Comparison of ENCODE assay signal across 1 cellular context in the genomic region with DNA sequence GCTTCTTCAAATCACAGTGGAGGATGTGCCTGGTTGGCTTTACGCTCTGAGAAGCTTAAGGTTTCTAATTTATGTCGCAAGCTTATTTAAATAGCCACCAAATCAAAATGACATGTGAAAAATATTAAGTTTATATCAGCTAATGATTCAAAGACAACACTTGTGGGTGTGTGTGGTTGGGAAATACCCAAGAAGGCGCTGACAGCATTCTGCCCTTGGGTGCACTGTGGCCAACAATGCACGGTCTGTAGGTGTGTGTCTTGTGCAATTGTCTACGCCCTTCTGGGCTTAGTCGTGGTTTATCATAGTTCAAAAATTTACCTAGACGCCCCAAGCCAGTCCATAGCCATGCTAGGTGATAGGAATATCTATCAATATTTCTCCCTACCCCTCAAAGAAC.
TF ChIP-seq lines count a peak whose summit lies in the region.

No MANE protein-coding gene starts in this region.

TF ChIP-seq in GM23338, 12 proteins besides CTCF, POLR2A, EP300 and RAD21 (continued from another document):
- TF ChIP-seq ZNF462 (CRISPR knock-in tag; IDR thresholded peaks at IDR 0.05) (no peak), CREB1 (CRISPR knock-in tag; IDR thresholded peaks at IDR 0.05; ENCODE audit: low read depth) (no peak)
